Comparison of ENCODE assay signal across 19 cellular contexts in the genomic region with DNA sequence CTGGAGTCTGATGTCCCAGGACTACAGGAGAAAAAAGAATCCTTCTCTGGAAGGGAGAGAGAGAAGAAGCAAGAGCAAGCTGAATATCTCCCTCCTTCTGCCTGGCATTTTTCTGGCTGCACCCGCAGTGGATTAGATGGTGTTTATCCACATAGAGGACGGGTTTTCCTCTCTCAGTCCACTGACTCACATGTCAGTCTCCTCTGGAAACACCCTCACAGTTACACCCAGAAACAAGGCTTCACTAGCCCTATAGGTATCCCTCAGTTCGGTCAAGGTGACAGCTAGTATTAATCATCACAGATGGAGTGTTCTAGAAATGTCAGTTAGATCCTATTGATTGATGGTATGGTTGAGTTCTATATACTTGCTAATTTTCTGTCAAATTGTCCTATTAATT.
DNase-seq lines count a peak whose midpoint lies in the region; ATAC-seq, FAIRE-seq and TF ChIP-seq lines count a peak whose summit lies in the region.
"Had no signal": no experiment of that assay in that cellular context is flagged by ENCODE, and none has a peak within 500 bp of the region (broad histone marks: within the 10 kb centered on the region; RNA-seq: fewer than 3 reads in every experiment).

No MANE protein-coding gene starts in this region.

- POLR2A ChIA-PET in HepG2 (lab: Yijun Ruan, JAX) = interaction anchor here (1.0 to 1.2 kb wide), 3 partner anchors 15 to 38 kb away, joined by 3 to 5 read pairs (median 3); no protein-coding TSS in a partner anchor

- H3K79me2 ChIP-seq in HepG2 (ENCODE audit: insufficient read depth, low read length) (no peaks in the 10 kb centered on the region), hepatocyte (no peaks in the 10 kb centered on the region), trophoblast cell (ENCODE audit: control insufficient read depth, insufficient read depth, low read length, poor library complexity) (no peaks in the 10 kb centered on the region)

- no peak overlapping the region for H3K4ac ChIP-seq in trophoblast cell (ENCODE audit: low read depth, low read length)

- H3K18ac ChIP-seq in trophoblast cell (ENCODE audit: low read length) = no peak overlapping the region

- H2BK5ac ChIP-seq in trophoblast cell (ENCODE audit: low read depth, low read length, poor library complexity) = no peak overlapping the region

- H3K9me3 ChIP-seq in HepG2 (ENCODE audit: low read length) (no peaks in the 10 kb centered on the region), right lobe of liver (no peaks in the 10 kb centered on the region), hepatocyte (ENCODE audit: low read depth) (no peaks in the 10 kb centered on the region), trophoblast cell (ENCODE audit: insufficient read depth, low read depth, low read length) (no peaks in the 10 kb centered on the region)
- H3K9me3 ChIP-seq: A549, Caco-2 had no signal

- no peak for TF ChIP-seq POLR2A in HepG2 (IDR thresholded peaks at IDR 0.05; ENCODE audit: insufficient read depth in 1 of 2, low read depth in 2 of 2, low read length in 2 of 2)
- no peak for TF ChIP-seq POLR2A in right lobe of liver (IDR thresholded peaks at IDR 0.05)

- intact Hi-C loops in HepG2 (cut with micrococcal nuclease; ENCODE audit: unreplicated experiment) = no loop called here
- intact Hi-C loops in right lobe of liver (cut with DNase I) = no loop called here

- H3K23ac ChIP-seq in trophoblast cell (ENCODE audit: low read length) = no peak overlapping the region

- H4K20me1 ChIP-seq in HepG2 (ENCODE audit: insufficient read depth, low read length) (no peaks in the 10 kb centered on the region), hepatocyte (ENCODE audit: insufficient read depth, poor library complexity, severe bottlenecking) (no peaks in the 10 kb centered on the region)

- no peak overlapping the region for H4K8ac ChIP-seq in trophoblast cell (ENCODE audit: low read depth, low read length)

- H3K4me3 ChIP-seq in HepG2 (replicated peaks in 1 of 3; ENCODE audit: insufficient read depth in 1 of 3, low read depth in 2 of 3, low read length in 3 of 3) = 0 out of 6 replicates have a peak overlapping the region, but pooled peaks of 1 of the 3 experiments have one; percentile 8
- H3K4me3 ChIP-seq in right lobe of liver = no peak overlapping the region
- no peak overlapping the region for H3K4me3 ChIP-seq in hepatocyte
- no peak overlapping the region for H3K4me3 ChIP-seq in trophoblast cell (ENCODE audit: low read depth, low read length)
- H3K4me3 ChIP-seq: A549 had no signal

- no peak overlapping the region for H3K14ac ChIP-seq in trophoblast cell (ENCODE audit: low read length)

- H3K4me1 ChIP-seq in HepG2 (ENCODE audit: insufficient read depth, low read length) = peaks cover 63% of the 10 kb centered on the region
- peaks cover 0 to 6% (median 0%) of the 10 kb centered on the region in 4 donors for H3K4me1 ChIP-seq in right lobe of liver
- no peaks in the 10 kb centered on the region for H3K4me1 ChIP-seq in hepatocyte (ENCODE audit: insufficient read depth)
- H3K4me1 ChIP-seq in trophoblast cell (ENCODE audit: control insufficient read depth in 1 of 2, insufficient read depth in 2 of 2, low read length in 2 of 2) = peaks cover 0 to 8% of the 10 kb centered on the region in 2 experiments

- 39% methylated on average over 3 of the region's 3 CpGs for WGBS in HepG2 (ENCODE audit: low lambda C conversion rate)
- WGBS in right lobe of liver (ENCODE audit: insufficient coverage, low coverage, low lambda C conversion rate, missing lambda C conversion rate) = 57% methylated on average over 1 of the region's 3 CpGs
- WGBS in hepatocyte (ENCODE audit: low lambda C conversion rate, missing lambda C conversion rate) = 64% methylated on average over 3 of the region's 3 CpGs
- no CpG with 5 or more reads among the region's 3 CpGs for WGBS in trophoblast cell (ENCODE audit: extremely low coverage, insufficient coverage, insufficient read length)

- H2BK12ac ChIP-seq in trophoblast cell (ENCODE audit: low read length) = peak overlapping the region; percentile 88

- H3K27me3 ChIP-seq in HepG2 (ENCODE audit: control insufficient read depth in 1 of 2, insufficient read depth in 2 of 2, low read length in 2 of 2) (no peaks in the 10 kb centered on the region), right lobe of liver (no peaks in the 10 kb centered on the region), hepatocyte (no peaks in the 10 kb centered on the region), trophoblast cell (ENCODE audit: insufficient read depth, low read length) (no peaks in the 10 kb centered on the region)

- H4K91ac ChIP-seq in trophoblast cell (ENCODE audit: low read depth, low read length) = peak overlapping the region; percentile 33

- no peak for DNase-seq in HepG2 (ENCODE audit: low spot score)
- no peak for DNase-seq in right lobe of liver
- no peak for DNase-seq in hepatocyte (ENCODE audit: low spot score)
- DNase-seq in trophoblast cell = no peak
- no peak for DNase-seq in DMS 273 treated with DMSO at 0.1 percent for 48 hours (lab: John Stamatoyannopoulos, UW)
- no peak for DNase-seq in amygdala (lab: John Stamatoyannopoulos, UW)
- DNase-seq: AML-193; Caco-2; CD4-positive, alpha-beta T cell; DMS153; DMS79; GDM1; H9; IMR-90 had no signal

- CTCF ChIA-PET in HepG2 (lab: Yijun Ruan, JAX; ENCODE audit: low intra/inter-chr PET ratio, low total read pairs) = no interaction called here

- no peak overlapping the region for H4K12ac ChIP-seq in trophoblast cell (ENCODE audit: low read depth, low read length)

- TF ChIP-seq RAD21 in HepG2 (CRISPR knock-in tag; IDR thresholded peaks at IDR 0.05) = no peak

- no peak for FAIRE-seq in HepG2 (lab: Jason Lieb, UNC)
- FAIRE-seq: A549, H1 had no signal

- TF ChIP-seq CTCF in HepG2 (CRISPR knock-in tag; IDR thresholded peaks at IDR 0.05) (no peak), right lobe of liver (IDR thresholded peaks at IDR 0.05) (no peak), hepatocyte (IDR thresholded peaks at IDR 0.05; ENCODE audit: poor library complexity) (no peak)

- H3K36me3 ChIP-seq in HepG2 (replicated peaks in 1 of 2; ENCODE audit: control insufficient read depth in 1 of 2, insufficient read depth in 2 of 2, low read length in 2 of 2) = no peaks in the 10 kb centered on the region
- no peaks in the 10 kb centered on the region for H3K36me3 ChIP-seq in right lobe of liver
- no peaks in the 10 kb centered on the region for H3K36me3 ChIP-seq in hepatocyte (replicated peaks; ENCODE audit: insufficient read depth, low read depth)
- no peaks in the 10 kb centered on the region for H3K36me3 ChIP-seq in trophoblast cell (ENCODE audit: control insufficient read depth in 1 of 2, insufficient read depth in 2 of 2, low read length in 2 of 2)

- no peak overlapping the region for H3K9ac ChIP-seq in HepG2 (ENCODE audit: insufficient read depth, low read depth, low read length)
- H3K9ac ChIP-seq in trophoblast cell (ENCODE audit: low read length) = no peak overlapping the region

- no peak for ATAC-seq in HepG2
- ATAC-seq in right lobe of liver = no peak
- no peak for ATAC-seq in GM21723 (IDR thresholded peaks at IDR 0.05; ENCODE audit: unreplicated experiment)
- ATAC-seq: A549 had no signal

- H3K79me1 ChIP-seq in trophoblast cell (ENCODE audit: low read length) = peaks cover 4% of the 10 kb centered on the region

- H3K4me2 ChIP-seq in HepG2 (ENCODE audit: low read depth, low read length) (peak overlapping the region; percentile 20; the same call in 1 of the 2 replicates), hepatocyte (no peak overlapping the region), trophoblast cell (ENCODE audit: low read length) (no peak overlapping the region)
- H3K4me2 ChIP-seq: A549 had no signal

- no peak for TF ChIP-seq EP300 in HepG2 (IDR thresholded peaks at IDR 0.05; ENCODE audit: low read depth in 2 of 2, low read length in 2 of 2)
- no peak for TF ChIP-seq EP300 in HepG2 (CRISPR knock-in tag; IDR thresholded peaks at IDR 0.05; ENCODE audit: borderline replicate concordance)

- H3K27ac ChIP-seq in HepG2 (ENCODE audit: extremely low read length, insufficient read depth, low read length) (no peak overlapping the region), right lobe of liver (no peak overlapping the region), hepatocyte (peak overlapping the region; percentile 4), trophoblast cell (ENCODE audit: low read depth, low read length) (no peak overlapping the region)
- H3K27ac ChIP-seq: 22Rv1, A549, C4-2B had no signal

- H2BK120ac ChIP-seq in trophoblast cell (ENCODE audit: insufficient read depth, low read length, poor library complexity) = peak overlapping the region; percentile 83

- H3K9me2 ChIP-seq in hepatocyte (replicated peaks; ENCODE audit: insufficient read depth) = no peaks in the 10 kb centered on the region

- H2AFZ ChIP-seq in HepG2 (ENCODE audit: low read length) (peak overlapping the region; percentile 65), hepatocyte (no peak overlapping the region), trophoblast cell (ENCODE audit: insufficient read depth, low read length, poor library complexity) (no peak overlapping the region)

- BruUV-seq in HepG2 (replicated peaks; lab: Mats Ljungman, UMichigan) = no TSS peak

- in situ Hi-C loops in HepG2 (cut with HindIII; ENCODE audit: extremely low pct_ligation_motif_present, low pct_unique_long_range_greater_than_20kb) = no loop called here

- peak overlapping the region; percentile 61 for H2AK5ac ChIP-seq in trophoblast cell (ENCODE audit: low read length)

TF ChIP-seq in HepG2, 621 proteins besides CTCF, POLR2A, EP300 and RAD21 (continues in another document):
- TF ChIP-seq, protein P1, sequence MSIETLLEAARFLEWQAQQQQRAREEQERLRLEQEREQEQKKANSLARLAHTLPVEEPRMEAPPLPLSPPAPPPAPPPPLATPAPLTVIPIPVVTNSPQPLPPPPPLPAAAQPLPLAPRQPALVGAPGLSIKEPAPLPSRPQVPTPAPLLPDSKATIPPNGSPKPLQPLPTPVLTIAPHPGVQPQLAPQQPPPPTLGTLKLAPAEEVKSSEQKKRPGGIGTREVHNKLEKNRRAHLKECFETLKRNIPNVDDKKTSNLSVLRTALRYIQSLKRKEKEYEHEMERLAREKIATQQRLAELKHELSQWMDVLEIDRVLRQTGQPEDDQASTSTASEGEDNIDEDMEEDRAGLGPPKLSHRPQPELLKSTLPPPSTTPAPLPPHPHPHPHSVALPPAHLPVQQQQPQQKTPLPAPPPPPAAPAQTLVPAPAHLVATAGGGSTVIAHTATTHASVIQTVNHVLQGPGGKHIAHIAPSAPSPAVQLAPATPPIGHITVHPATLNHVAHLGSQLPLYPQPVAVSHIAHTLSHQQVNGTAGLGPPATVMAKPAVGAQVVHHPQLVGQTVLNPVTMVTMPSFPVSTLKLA (IDR thresholded peaks at IDR 0.05) = no peak
- TF ChIP-seq, protein P2, sequence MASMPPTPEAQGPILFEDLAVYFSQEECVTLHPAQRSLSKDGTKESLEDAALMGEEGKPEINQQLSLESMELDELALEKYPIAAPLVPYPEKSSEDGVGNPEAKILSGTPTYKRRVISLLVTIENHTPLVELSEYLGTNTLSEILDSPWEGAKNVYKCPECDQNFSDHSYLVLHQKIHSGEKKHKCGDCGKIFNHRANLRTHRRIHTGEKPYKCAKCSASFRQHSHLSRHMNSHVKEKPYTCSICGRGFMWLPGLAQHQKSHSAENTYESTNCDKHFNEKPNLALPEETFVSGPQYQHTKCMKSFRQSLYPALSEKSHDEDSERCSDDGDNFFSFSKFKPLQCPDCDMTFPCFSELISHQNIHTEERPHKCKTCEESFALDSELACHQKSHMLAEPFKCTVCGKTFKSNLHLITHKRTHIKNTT (CRISPR knock-in tag; IDR thresholded peaks at IDR 0.05) = no peak
- no peak for TF ChIP-seq MYC (CRISPR knock-in tag; IDR thresholded peaks at IDR 0.05; ENCODE audit: borderline replicate concordance)
